8 cellular contexts compared by ENCODE assay signal in genomic region chr6:52664991-52665686, GRCh38. TPM values are rescaled to one million over a fixed set of nuclear protein-coding genes. Genes with fewer than 3 reads are reported as not detected.
DNase-seq lines count a peak whose midpoint lies in the region; ATAC-seq and TF ChIP-seq lines count a peak whose summit lies in the region.
"Had no signal": no experiment of that assay in that cellular context is flagged by ENCODE, and none has a peak within 500 bp of the region (broad histone marks: within the 10 kb centered on the region; RNA-seq: fewer than 3 reads in every experiment).

No MANE protein-coding gene starts in this region.

- H3K4me2 ChIP-seq in HCT116 (ENCODE audit: low read length) (peak overlapping the region; percentile 94), SU-DHL-6 (ENCODE audit: low read depth, low read length, poor library complexity, severe bottlenecking) (peak overlapping the region; percentile 82)

- intact Hi-C loops in HCT116 (cut with micrococcal nuclease) = loop anchor here (5.0 kb wide), 1 partner anchor 163 kb away; no protein-coding TSS in a partner anchor

- H3K79me2 ChIP-seq in HCT116 (ENCODE audit: insufficient read depth, low read length) = no peaks in the 10 kb centered on the region
- no peaks in the 10 kb centered on the region for H3K79me2 ChIP-seq in SU-DHL-6 (ENCODE audit: insufficient read depth, low read length)

- H3K27ac ChIP-seq in HCT116 (ENCODE audit: low read depth, low read length) (no peak overlapping the region), SU-DHL-6 (ENCODE audit: low read depth, low read length) (no peak overlapping the region), suprapubic skin (no peak overlapping the region)

- H3K4me1 ChIP-seq in HCT116 (ENCODE audit: control insufficient read depth in 1 of 2, insufficient read depth in 2 of 2, low read length in 2 of 2) = peaks cover 5 to 21% of the 10 kb centered on the region in 2 experiments; a peak in 3 of 4 replicates
- H3K4me1 ChIP-seq in iPS-15b (ENCODE audit: control insufficient read depth, insufficient read depth, low read length) = peaks cover 4% of the 10 kb centered on the region
- peaks cover 20% of the 10 kb centered on the region for H3K4me1 ChIP-seq in suprapubic skin

- CTCF ChIA-PET in HCT116 (lab: Charles Lee) = no interaction called here

- peak overlapping the region; percentile 45 to 62 for H3K4me3 ChIP-seq in HCT116 (replicated peaks in 1 of 2; ENCODE audit: low read depth in 1 of 2, low read length in 2 of 2)
- H3K4me3 ChIP-seq in SU-DHL-6 (ENCODE audit: insufficient read depth, low read length, poor library complexity, severe bottlenecking) = peak overlapping the region; percentile 61
- peak overlapping the region; percentile 84 for H3K4me3 ChIP-seq in iPS-15b (ENCODE audit: low read depth, low read length)
- peak overlapping the region; percentile 63 for H3K4me3 ChIP-seq in suprapubic skin

- TF ChIP-seq POLR2A in HCT116 (IDR thresholded peaks at IDR 0.05; ENCODE audit: borderline replicate concordance, extremely low read depth, insufficient read depth, insufficient read length) (no peak), suprapubic skin (IDR thresholded peaks at IDR 0.05) (no peak)

- TF ChIP-seq CTCF in HCT116 (IDR thresholded peaks at IDR 0.05 in 2 of 3, conservative IDR thresholded peaks at IDR 0.05 in 1 of 3; ENCODE audit: borderline replicate concordance in 1 of 3, insufficient read depth in 1 of 3, low read depth in 2 of 3, low read length in 2 of 3) (no peak), SU-DHL-6 (IDR thresholded peaks at IDR 0.05; ENCODE audit: insufficient read depth, low read length, poor library complexity, severe bottlenecking) (no peak), suprapubic skin (IDR thresholded peaks at IDR 0.05) (no peak)

- ATAC-seq in HCT116 (no peak), GM21447 (IDR thresholded peaks at IDR 0.05; ENCODE audit: unreplicated experiment) (no peak)

- 79% methylated on average over 10 of the region's 10 CpGs for WGBS in suprapubic skin

- no peak for TF ChIP-seq EP300 in suprapubic skin (IDR thresholded peaks at IDR 0.05)

- BruUV-seq in HCT116 (replicated peaks; lab: Mats Ljungman, UMichigan) = no TSS peak

- H4K20me1 ChIP-seq in HCT116 (ENCODE audit: insufficient read depth) (no peaks in the 10 kb centered on the region), SU-DHL-6 (ENCODE audit: low read depth, low read length) (no peaks in the 10 kb centered on the region)

- DNase-seq in HCT116 (ENCODE audit: low read depth, low spot score) (no peak), suprapubic skin (ENCODE audit: low spot score in 2 of 2) (no peak), NCI-H187 (lab: John Stamatoyannopoulos, UW) (no peak)
- DNase-seq in effector CD4-positive, alpha-beta T cell = no peak
- DNase-seq: activated CD4-positive, alpha-beta memory T cell treated with anti-CD3 and anti-CD28 coated beads for 36 hours had no signal

- H3K9me2 ChIP-seq in HCT116 (ENCODE audit: insufficient read depth) (no peaks in the 10 kb centered on the region), SU-DHL-6 (replicated peaks; ENCODE audit: insufficient read depth, low read length) (no peaks in the 10 kb centered on the region)

- POLR2A ChIA-PET in HCT116 (lab: Charles Lee) = no interaction called here

- H3K27me3 ChIP-seq in HCT116 (ENCODE audit: insufficient read depth, low read length) (no peaks in the 10 kb centered on the region), SU-DHL-6 (ENCODE audit: low read length) (no peaks in the 10 kb centered on the region), iPS-15b (ENCODE audit: control insufficient read depth, insufficient read depth, low read length) (peaks cover 11% of the 10 kb centered on the region), suprapubic skin (no peaks in the 10 kb centered on the region)

- H3K9me3 ChIP-seq in HCT116 (ENCODE audit: control insufficient read depth in 1 of 2, insufficient read depth in 1 of 2, low read depth in 1 of 2, low read length in 2 of 2) = no peaks in the 10 kb centered on the region
- no peaks in the 10 kb centered on the region for H3K9me3 ChIP-seq in SU-DHL-6 (ENCODE audit: insufficient read depth, low read length)
- H3K9me3 ChIP-seq in iPS-15b (ENCODE audit: control insufficient read depth, insufficient read depth, low read length) = no peaks in the 10 kb centered on the region
- no peaks in the 10 kb centered on the region for H3K9me3 ChIP-seq in suprapubic skin

- no peak for TF ChIP-seq RAD21 in HCT116 (IDR thresholded peaks at IDR 0.05; ENCODE audit: low read depth)

- H3K9ac ChIP-seq in HCT116 (ENCODE audit: low read length) (peak overlapping the region; percentile 53; the same call in 1 of the 2 replicates), SU-DHL-6 (ENCODE audit: low read length) (peak overlapping the region; percentile 76), iPS-15b (ENCODE audit: low read depth, low read length) (peak overlapping the region; percentile 60)

- no peak overlapping the region for H2AFZ ChIP-seq in HCT116 (ENCODE audit: low read depth, low read length, poor library complexity, severe bottlenecking)
- H2AFZ ChIP-seq in SU-DHL-6 (ENCODE audit: low read depth, low read length, severe bottlenecking) = peak overlapping the region; percentile 99

- peaks cover 20% of the 10 kb centered on the region for H3F3A ChIP-seq in SU-DHL-6 (ENCODE audit: insufficient read depth)

- RAD21 ChIA-PET in HCT116 (lab: Charles Lee; ENCODE audit: low non-redundant PET in 1 of 2, low total read pairs in 2 of 2, uncharacterized antibody in 2 of 2, unreplicated experiment in 2 of 2) = no interaction called here

- H3K36me3 ChIP-seq in HCT116 (ENCODE audit: control insufficient read depth in 1 of 2, insufficient read depth in 2 of 2, low read length in 2 of 2) = no peaks in the 10 kb centered on the region
- peaks cover 5% of the 10 kb centered on the region; the same call in 1 of the 2 replicates for H3K36me3 ChIP-seq in SU-DHL-6 (ENCODE audit: low read length)
- peaks cover 2% of the 10 kb centered on the region for H3K36me3 ChIP-seq in iPS-15b (ENCODE audit: control insufficient read depth, insufficient read depth, low read length)
- no peaks in the 10 kb centered on the region for H3K36me3 ChIP-seq in suprapubic skin

TF ChIP-seq in HCT116, 20 proteins besides CTCF, POLR2A, EP300 and RAD21:
- no peak for TF ChIP-seq SIN3A (IDR thresholded peaks at IDR 0.05; ENCODE audit: low read depth)
- TF ChIP-seq JUND (IDR thresholded peaks at IDR 0.05) = no peak
- no peak for TF ChIP-seq ZBTB33 (IDR thresholded peaks at IDR 0.05; ENCODE audit: extremely low read depth, insufficient replicate concordance, low read length)
- TF ChIP-seq MAX (IDR thresholded peaks at IDR 0.05) = no peak
- no peak for TF ChIP-seq CEBPB (IDR thresholded peaks at IDR 0.05; ENCODE audit: low read depth)
- TF ChIP-seq CBX3 (IDR thresholded peaks at IDR 0.05; ENCODE audit: low read depth) = no peak
- no peak for TF ChIP-seq EZH2phosphoT487 (IDR thresholded peaks at IDR 0.05; ENCODE audit: borderline replicate concordance)
- TF ChIP-seq EZH2 (IDR thresholded peaks at IDR 0.05) = no peak
- no peak for TF ChIP-seq POLR2AphosphoS5 (IDR thresholded peaks at IDR 0.05; ENCODE audit: low read depth, low read length)
- TF ChIP-seq ZFX (IDR thresholded peaks at IDR 0.05) = no peak
- no peak for TF ChIP-seq EGR1 (IDR thresholded peaks at IDR 0.05; ENCODE audit: low read depth)
- TF ChIP-seq ELF1 (IDR thresholded peaks at IDR 0.05; ENCODE audit: borderline replicate concordance, low read depth) = no peak
- TF ChIP-seq SP1 (IDR thresholded peaks at IDR 0.05; ENCODE audit: low read depth) = no peak
- no peak for TF ChIP-seq TCF7L2 (IDR thresholded peaks at IDR 0.05; ENCODE audit: borderline replicate concordance, extremely low read depth, insufficient read depth, insufficient read length)
TF ChIP-seq in HCT116: peak in this region for 0.

RNA-seq across cellular contexts. Expression of gene TMEM14A, which starts 5.8 kb away (rescaled TPM):
- 51.5 TPM for total RNA-seq in HCT116 (2021; ENCODE audit: unreplicated experiment)
- 27.1 and 31.5 TPM in 2 replicates for polyA plus RNA-seq in HCT116 (2012)
- 10 to 100 TPM; 10.1 to 15.7 (median 12.4) TPM for total RNA-seq in suprapubic skin
